In genomic region chr1:156600733-156601121, GRCh38 we compare ENCODE assay signal across 8 cellular contexts. TPM values are rescaled to one million over a fixed set of nuclear protein-coding genes. Genes with fewer than 3 reads are reported as not detected.
DNase-seq lines count a peak whose midpoint lies in the region; ATAC-seq and TF ChIP-seq lines count a peak whose summit lies in the region.

No MANE protein-coding gene starts in this region.

- H3K9me3 Mint-ChIP-seq in activated CD4-positive, alpha-beta T cell treated with anti-CD3 and anti-CD28 coated beads for 36 hours (ENCODE audit: low read depth), result no peaks in the 10 kb centered on the region
- H3K9me3 Mint-ChIP-seq in activated naive CD8-positive, alpha-beta T cell treated with anti-CD3 and anti-CD28 coated beads, Interleukin-2, amount 10 ng/mL, durations not matched to agents 7 days and 5 days, result no peaks in the 10 kb centered on the region

- no peaks in the 10 kb centered on the region for H3K9me3 ChIP-seq in testis

- TF ChIP-seq POLR2A in testis (IDR thresholded peaks at IDR 0.05), result no peak

- no peak for TF ChIP-seq CTCF in testis (IDR thresholded peaks at IDR 0.05)

- H3K36me3 Mint-ChIP-seq in activated CD4-positive, alpha-beta T cell treated with anti-CD3 and anti-CD28 coated beads for 36 hours (ENCODE audit: low read depth), result peaks cover 40% of the 10 kb centered on the region
- peaks cover 15% of the 10 kb centered on the region for H3K36me3 Mint-ChIP-seq in activated naive CD8-positive, alpha-beta T cell treated with anti-CD3 and anti-CD28 coated beads, Interleukin-2, amount 10 ng/mL, durations not matched to agents 7 days and 5 days

- 1 to 3% methylated on average over 13 of the region's 13 CpGs for WGBS in testis, 2 donors

- ATAC-seq in activated CD4-positive, alpha-beta T cell treated with anti-CD3 and anti-CD28 coated beads for 36 hours, result peak; percentile 2
- peak; percentile 5 for ATAC-seq in activated naive CD8-positive, alpha-beta T cell treated with anti-CD3 and anti-CD28 coated beads, Interleukin-2, amount 10 ng/mL, durations not matched to agents 7 days and 5 days (ENCODE audit: low read depth)

- in situ Hi-C loops in G401 (cut with HindIII; ENCODE audit: low sequenced_read_pairs), result no loop called here

- no peaks in the 10 kb centered on the region for H3K27me3 Mint-ChIP-seq in activated CD4-positive, alpha-beta T cell treated with anti-CD3 and anti-CD28 coated beads for 36 hours
- no peaks in the 10 kb centered on the region for H3K27me3 Mint-ChIP-seq in activated naive CD8-positive, alpha-beta T cell treated with anti-CD3 and anti-CD28 coated beads, Interleukin-2, amount 10 ng/mL, durations not matched to agents 7 days and 5 days

- DNase-seq in activated CD4-positive, alpha-beta T cell treated with anti-CD3 and anti-CD28 coated beads for 36 hours, result peak; percentile 27
- no peak for DNase-seq in activated CD4-positive, alpha-beta T cell treated with anti-CD3 and anti-CD28 coated beads for 4 hours
- no peak for DNase-seq in activated naive CD8-positive, alpha-beta T cell treated with anti-CD3 and anti-CD28 coated beads, Interleukin-2, amount 10 ng/mL, durations not matched to agents 7 days and 5 days
- DNase-seq in testis (no peak), activated gamma-delta T cell (lab: John Stamatoyannopoulos, UW) (no peak), G401 (ENCODE audit: low spot score) (no peak)
- DNase-seq in stimulated activated CD4-positive, alpha-beta T cell treated with anti-CD3 and anti-CD28 coated beads, Interleukin-15, amount 100 ng/mL, for 24 hours, result no peak

- peak overlapping the region; percentile 99 for H3K27ac Mint-ChIP-seq in activated CD4-positive, alpha-beta T cell treated with anti-CD3 and anti-CD28 coated beads for 36 hours
- H3K27ac Mint-ChIP-seq in activated naive CD8-positive, alpha-beta T cell treated with anti-CD3 and anti-CD28 coated beads, Interleukin-2, amount 10 ng/mL, durations not matched to agents 7 days and 5 days, result peak overlapping the region; percentile 96

- peak overlapping the region; percentile 62 to 81 for H3K4me3 ChIP-seq in testis

- no peaks in the 10 kb centered on the region for H3K36me3 ChIP-seq in testis (ENCODE audit: low read depth, missing control alignments)

- H3K4me1 Mint-ChIP-seq in activated CD4-positive, alpha-beta T cell treated with anti-CD3 and anti-CD28 coated beads for 36 hours, result peaks cover 45% of the 10 kb centered on the region
- peaks cover 30% of the 10 kb centered on the region for H3K4me1 Mint-ChIP-seq in activated naive CD8-positive, alpha-beta T cell treated with anti-CD3 and anti-CD28 coated beads, Interleukin-2, amount 10 ng/mL, durations not matched to agents 7 days and 5 days

- CTCF ChIA-PET in activated CD4-positive, alpha-beta T cell treated with anti-CD3 and anti-CD28 coated beads for 36 hours (lab: Charles Lee), result interaction anchor here (0.6 to 3.6 kb wide), 9 partner anchors 9 to 216 kb away, joined by 3 to 19 read pairs (median 4); partner anchors contain the start of gene NAXE

- intact Hi-C loops in activated CD4-positive, alpha-beta T cell treated with anti-CD3 and anti-CD28 coated beads for 36 hours (cut with DNase I, micrococcal nuclease), result loop anchor here (1.0 to 10.0 kb wide), 9 partner anchors 8 to 534 kb away; partner anchors contain the start of genes ETV3 (in 1 of the 2), MEF2D (in 1 of the 2), NAXE (in 1 of the 2) and PRCC (in 1 of the 2)
- intact Hi-C loops in testis (cut with DNase I; ENCODE audit: low total_unique reads), result loop anchor here (5.0 to 10.0 kb wide), 2 partner anchors 93 to 146 kb away; no protein-coding TSS in a partner anchor

- H3K27me3 ChIP-seq in layer of hippocampus (ENCODE audit: control insufficient read depth, insufficient read depth, low read length) (no peaks in the 10 kb centered on the region), testis (no peaks in the 10 kb centered on the region)

- POLR2A ChIA-PET in activated CD4-positive, alpha-beta T cell treated with anti-CD3 and anti-CD28 coated beads for 36 hours (lab: Charles Lee), result interaction anchor here (0.6 to 1.0 kb wide), 2 partner anchors 96 to 143 kb away, joined by 4 to 5 read pairs; no protein-coding TSS in a partner anchor
- POLR2A ChIA-PET in activated naive CD8-positive, alpha-beta T cell treated with anti-CD3 and anti-CD28 coated beads, Interleukin-2, amount 10 ng/mL, durations not matched to agents 7 days and 5 days (lab: Charles Lee), result interaction anchor here (1.8 to 4.1 kb wide), 3 partner anchors 9 to 96 kb away, joined by 8 to 30 read pairs (median 18); partner anchors contain the start of gene NAXE

- peak overlapping the region; percentile 97 for H3K4me3 Mint-ChIP-seq in activated CD4-positive, alpha-beta T cell treated with anti-CD3 and anti-CD28 coated beads for 36 hours
- peak overlapping the region; percentile 99 for H3K4me3 Mint-ChIP-seq in activated naive CD8-positive, alpha-beta T cell treated with anti-CD3 and anti-CD28 coated beads, Interleukin-2, amount 10 ng/mL, durations not matched to agents 7 days and 5 days

- H3K4me1 ChIP-seq in testis, result peaks cover 7% of the 10 kb centered on the region

- H3K27ac ChIP-seq in layer of hippocampus (ENCODE audit: low read depth, low read length), result peak overlapping the region; percentile 82
- H3K27ac ChIP-seq in testis, result peak overlapping the region; percentile 65 to 83

RNA-seq across cellular contexts. Expression of gene GPATCH4, which starts 0.6 kb away (rescaled TPM):
- 10 to 100 TPM; 38.5 to 48.7 TPM for total RNA-seq in activated CD4-positive, alpha-beta T cell treated with anti-CD3 and anti-CD28 coated beads for 36 hours
- total RNA-seq in activated naive CD8-positive, alpha-beta T cell treated with anti-CD3 and anti-CD28 coated beads, Interleukin-2, amount 10 ng/mL, durations not matched to agents 7 days and 5 days, result 10 to 100 TPM; 29.7 to 31.1 TPM
- 10 to 100 TPM; 21.6 to 26.7 TPM for total RNA-seq in testis
- polyA plus RNA-seq in testis (ENCODE audit: insufficient read depth, low read depth, low replicate concordance), result 18.5 TPM
- total RNA-seq in G401 (2014; rRNA removed; shearing (Covaris generic)), result 13.7 and 25.4 TPM in 2 replicates

RNA-seq across cellular contexts. Expression of gene NAXE, which starts 9.2 kb away (rescaled TPM):
- 10 to 100 TPM; 79.9 to 82.0 TPM for total RNA-seq in activated CD4-positive, alpha-beta T cell treated with anti-CD3 and anti-CD28 coated beads for 36 hours
- 10 to 100 TPM; 53.8 TPM for total RNA-seq in activated naive CD8-positive, alpha-beta T cell treated with anti-CD3 and anti-CD28 coated beads, Interleukin-2, amount 10 ng/mL, durations not matched to agents 7 days and 5 days
- total RNA-seq in testis, result 100 to 1,000 TPM; 142 to 200 TPM
- polyA plus RNA-seq in testis (ENCODE audit: insufficient read depth, low read depth, low replicate concordance), result 110 TPM
- total RNA-seq in G401 (2014; rRNA removed; shearing (Covaris generic)), result 103 and 112 TPM in 2 replicates

RNA-seq across cellular contexts. Expression of gene HAPLN2, which starts 18.5 kb away (rescaled TPM):
- under 1 TPM in 1 of 2 experiments, not detected in 1; 0.34 TPM for total RNA-seq in activated CD4-positive, alpha-beta T cell treated with anti-CD3 and anti-CD28 coated beads for 36 hours
- total RNA-seq in activated naive CD8-positive, alpha-beta T cell treated with anti-CD3 and anti-CD28 coated beads, Interleukin-2, amount 10 ng/mL, durations not matched to agents 7 days and 5 days, result under 1 TPM in 1 of 2 experiments, not detected in 1; 0.17 TPM
- total RNA-seq in testis, result 1 to 10 TPM; 5.5 to 6.0 TPM
- polyA plus RNA-seq in testis (ENCODE audit: insufficient read depth, low read depth, low replicate concordance), result 1.5 TPM
- total RNA-seq in G401 (2014; rRNA removed; shearing (Covaris generic)), result 0.25 and 0.44 TPM in 2 replicates

RNA-seq across cellular contexts. Expression of gene TTC24, which starts 21.2 kb away (rescaled TPM):
- 1 to 10 TPM; 7.3 to 9.1 TPM for total RNA-seq in activated CD4-positive, alpha-beta T cell treated with anti-CD3 and anti-CD28 coated beads for 36 hours
- 10 to 100 TPM; 22.7 to 24.1 TPM for total RNA-seq in activated naive CD8-positive, alpha-beta T cell treated with anti-CD3 and anti-CD28 coated beads, Interleukin-2, amount 10 ng/mL, durations not matched to agents 7 days and 5 days
- not detected for total RNA-seq in testis
- 0.38 TPM for polyA plus RNA-seq in testis (ENCODE audit: insufficient read depth, low read depth, low replicate concordance)
- not detected in 2 replicates for total RNA-seq in G401 (2014; rRNA removed; shearing (Covaris generic))

RNA-seq across cellular contexts. Expression of gene IQGAP3, which starts 28.4 kb away (rescaled TPM):
- total RNA-seq in activated CD4-positive, alpha-beta T cell treated with anti-CD3 and anti-CD28 coated beads for 36 hours, result 10 to 100 TPM; 14.9 to 16.0 TPM
- total RNA-seq in activated naive CD8-positive, alpha-beta T cell treated with anti-CD3 and anti-CD28 coated beads, Interleukin-2, amount 10 ng/mL, durations not matched to agents 7 days and 5 days, result 10 to 100 TPM; 26.1 to 30.3 TPM
- total RNA-seq in testis, result 10 to 100 TPM in 1 of 2 donors, 1 to 10 TPM in 1; 8.2 to 13.4 TPM
- polyA plus RNA-seq in testis (ENCODE audit: insufficient read depth, low read depth, low replicate concordance), result 5.6 TPM
- 13.4 and 16.9 TPM in 2 replicates for total RNA-seq in G401 (2014; rRNA removed; shearing (Covaris generic))
